Comparison of ENCODE assay signal across 22 cellular contexts in genomic region chr5:137359941-137360340, GRCh38.
"Had no signal": no experiment of that assay in that cellular context is flagged by ENCODE, and none has a peak within 500 bp of the region (broad histone marks: within the 10 kb centered on the region; RNA-seq: fewer than 3 reads in every experiment).

No MANE protein-coding gene starts in this region.

- H3K4me1 ChIP-seq: heart left ventricle, left lung, lower lobe of right lung had no signal

- H3K27ac ChIP-seq: coronary artery, dorsolateral prefrontal cortex, esophagus muscularis mucosa, foreskin keratinocyte, gastroesophageal sphincter, heart left ventricle, hepatocyte, left lung, lower lobe of right lung had no signal

- ATAC-seq: gastroesophageal sphincter, heart left ventricle, left lung, left ventricle myocardium superior, lower lobe of right lung, mucosa of descending colon had no signal

- H3K27me3 ChIP-seq: dorsolateral prefrontal cortex had no signal

- H3K4me3 ChIP-seq: coronary artery, dorsolateral prefrontal cortex, esophagus muscularis mucosa, gastroesophageal sphincter, heart left ventricle, hepatocyte, left lung, lower lobe of right lung, mucosa of descending colon had no signal

- DNase-seq: dorsolateral prefrontal cortex; effector CD4-positive, alpha-beta T cell; effector memory CD4-positive, alpha-beta T cell; heart left ventricle; hypothalamus; immature natural killer cell; islet precursor cell; kidney; kidney glomerular epithelial cell; left lung; left ventricle myocardium superior; lower lobe of right lung; mesenchymal stem cell; mucosa of descending colon; naive B cell had no signal

- FAIRE-seq: colon, frontal cortex, kidney had no signal

- H3K36me3 ChIP-seq: esophagus muscularis mucosa, gastroesophageal sphincter, heart left ventricle, left lung, lower lobe of right lung had no signal

- H3K9me3 ChIP-seq: esophagus muscularis mucosa, gastroesophageal sphincter, heart left ventricle, left lung, lower lobe of right lung, mucosa of descending colon had no signal
